In the genomic region with DNA sequence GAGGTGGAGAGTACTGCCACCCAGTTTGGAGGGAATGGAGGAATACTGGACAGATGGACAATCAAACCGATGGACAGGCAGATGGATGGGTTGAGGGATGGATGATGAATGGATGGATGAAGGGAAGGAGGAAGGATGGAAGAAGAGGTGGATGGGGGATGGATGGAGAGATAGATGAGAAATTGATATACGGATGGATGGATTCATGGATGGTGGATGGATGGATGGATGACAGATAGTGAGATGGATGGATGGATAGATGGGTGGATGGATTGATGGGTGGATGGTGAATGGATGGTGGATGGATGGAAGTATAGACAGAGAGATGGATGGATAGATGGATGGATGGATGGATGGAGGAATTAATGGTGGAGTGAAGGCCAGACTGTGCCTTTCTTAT, we compare ENCODE assay signal across 24 cellular contexts. TPM values are rescaled to one million over a fixed set of nuclear protein-coding genes. Genes with fewer than 3 reads are reported as not detected.
DNase-seq lines count a peak whose midpoint lies in the region; TF ChIP-seq lines count a peak whose summit lies in the region.
"Had no signal": no experiment of that assay in that cellular context is flagged by ENCODE, and none has a peak within 500 bp of the region (broad histone marks: within the 10 kb centered on the region; RNA-seq: fewer than 3 reads in every experiment).

No MANE protein-coding gene starts in this region.

- no peak overlapping the region for H2AK5ac ChIP-seq in mesendoderm (ENCODE audit: low read length)

- H3K56ac ChIP-seq in mesendoderm (ENCODE audit: low read length) = no peak overlapping the region

- 100% methylated on average over 1 of the region's 2 CpGs for WGBS in mesendoderm (ENCODE audit: extremely low coverage, insufficient coverage, low lambda C conversion rate)

- peaks cover 9% of the 10 kb centered on the region for H3K27me3 Mint-ChIP-seq in T-helper 2 cell treated with Interferon-gamma antibody and Interleukin-4, amounts not matched to agents 5 μg/mL and 100 μg/mL, for 36 hours (ENCODE audit: low read depth)
- H3K27me3 Mint-ChIP-seq in glutamatergic neuron (ENCODE audit: unreplicated experiment) (peaks cover 12% of the 10 kb centered on the region), type B pancreatic cell (peaks cover 14% of the 10 kb centered on the region)

- no peaks in the 10 kb centered on the region for H3K79me1 ChIP-seq in mesendoderm (ENCODE audit: low read length)

- no peak overlapping the region for H2BK15ac ChIP-seq in mesendoderm (replicated peaks; ENCODE audit: low read depth)

- H3K9me3 ChIP-seq in HEK293 (ENCODE audit: control insufficient read depth, insufficient read depth, low read depth, low read length) = no peaks in the 10 kb centered on the region

- H3K27ac Mint-ChIP-seq in T-helper 2 cell treated with Interferon-gamma antibody and Interleukin-4, amounts not matched to agents 5 μg/mL and 100 μg/mL, for 36 hours = no peak overlapping the region
- H3K27ac Mint-ChIP-seq in glutamatergic neuron (ENCODE audit: unreplicated experiment) = peak overlapping the region; percentile 59
- no peak overlapping the region for H3K27ac Mint-ChIP-seq in type B pancreatic cell
- H3K27ac Mint-ChIP-seq: CD8-positive, alpha-beta T cell had no signal

- no peak overlapping the region for H3K18ac ChIP-seq in mesendoderm (ENCODE audit: low read length)

- H3K9me3 Mint-ChIP-seq in T-helper 2 cell treated with Interferon-gamma antibody and Interleukin-4, amounts not matched to agents 5 μg/mL and 100 μg/mL, for 36 hours = peaks cover 3% of the 10 kb centered on the region
- peaks cover 8% of the 10 kb centered on the region for H3K9me3 Mint-ChIP-seq in glutamatergic neuron (ENCODE audit: unreplicated experiment)
- H3K9me3 Mint-ChIP-seq in type B pancreatic cell = no peaks in the 10 kb centered on the region
- H3K9me3 Mint-ChIP-seq: CD8-positive, alpha-beta T cell had no signal

- H3K4ac ChIP-seq in mesendoderm (ENCODE audit: low read depth, low read length) = no peak overlapping the region

- H4K8ac ChIP-seq in mesendoderm (ENCODE audit: low read depth, low read length) = no peak overlapping the region

- H3K4me1 ChIP-seq in HEK293 (ENCODE audit: control insufficient read depth, insufficient read depth, low read length) (peaks cover 6% of the 10 kb centered on the region; the same call in 1 of the 2 replicates), mesendoderm (ENCODE audit: control insufficient read depth, low read depth, low read length) (peaks cover 2% of the 10 kb centered on the region)

- H3K4me3 Mint-ChIP-seq in T-helper 2 cell treated with Interferon-gamma antibody and Interleukin-4, amounts not matched to agents 5 μg/mL and 100 μg/mL, for 36 hours = peak overlapping the region; percentile 0
- H3K4me3 Mint-ChIP-seq in glutamatergic neuron (ENCODE audit: unreplicated experiment) (no peak overlapping the region), type B pancreatic cell (peak overlapping the region; percentile 2)
- H3K4me3 Mint-ChIP-seq: CD8-positive, alpha-beta T cell had no signal

- H3K23ac ChIP-seq in mesendoderm (ENCODE audit: low read length) = no peak overlapping the region

- H3K79me2 ChIP-seq in mesendoderm (ENCODE audit: control insufficient read depth, insufficient read depth, low read length) = no peaks in the 10 kb centered on the region

- no peak overlapping the region for H3K9ac ChIP-seq in mesendoderm (ENCODE audit: low read length)

- CTCF ChIA-PET in HEK293 (lab: Yijun Ruan, JAX) = no interaction called here

- H3K36me3 Mint-ChIP-seq in T-helper 2 cell treated with Interferon-gamma antibody and Interleukin-4, amounts not matched to agents 5 μg/mL and 100 μg/mL, for 36 hours (ENCODE audit: low read depth) = peaks cover 11% of the 10 kb centered on the region
- peaks cover 4% of the 10 kb centered on the region for H3K36me3 Mint-ChIP-seq in glutamatergic neuron (ENCODE audit: unreplicated experiment)
- H3K36me3 Mint-ChIP-seq in type B pancreatic cell = no peaks in the 10 kb centered on the region

- no peak overlapping the region for H4K5ac ChIP-seq in mesendoderm (ENCODE audit: low read length)

- H3K27me3 ChIP-seq in mesendoderm (ENCODE audit: insufficient read depth, low read length, poor library complexity) = no peaks in the 10 kb centered on the region

- POLR2A ChIA-PET in HEK293 (lab: Yijun Ruan, JAX) = no interaction called here

- no peak for DNase-seq in T-helper 2 cell treated with Interferon-gamma antibody and Interleukin-4, amounts not matched to agents 5 μg/mL and 100 μg/mL, for 36 hours (ENCODE audit: low spot score)
- DNase-seq in T-helper 2 cell = no peak
- DNase-seq in glutamatergic neuron = no peak
- DNase-seq in type B pancreatic cell (ENCODE audit: extremely low spot score, unreplicated experiment) = no peak
- DNase-seq in globus pallidus (ENCODE audit: low spot score) = no peak
- DNase-seq in mesendoderm = no peak
- no peak for DNase-seq in activated CD4-positive, CD25-positive, alpha-beta regulatory T cell (lab: John Stamatoyannopoulos, UW)
- DNase-seq: 8988T; Calu3; CD8-positive, alpha-beta T cell; IMR-90; Karpas-422; NCI-H1436; NCI-H1930; NCI-H526; PC-9; SIG-M5 had no signal

- H3K36me3 ChIP-seq in HEK293 (ENCODE audit: control insufficient read depth in 2 of 2, insufficient read depth in 1 of 2, low read length in 2 of 2) (no peaks in the 10 kb centered on the region), mesendoderm (ENCODE audit: control insufficient read depth, insufficient read depth, low read length) (no peaks in the 10 kb centered on the region)

- no peak overlapping the region for H3K4me3 ChIP-seq in HEK293 (ENCODE audit: low read depth, low read length)
- H3K4me3 ChIP-seq in mesendoderm (ENCODE audit: low read length) = no peak overlapping the region
- H3K4me3 ChIP-seq: PC-9 had no signal

- H3K27ac ChIP-seq in HEK293 (ENCODE audit: extremely low read depth, low read depth, low read length) (no peak overlapping the region), mesendoderm (ENCODE audit: low read depth, low read length) (no peak overlapping the region)
- H3K27ac ChIP-seq: HL-60, PC-9, RWPE1 had no signal

- TF ChIP-seq CTCF in HEK293 (tag by site-specific recombination; IDR thresholded peaks at IDR 0.05) = no peak
- TF ChIP-seq CTCF in glutamatergic neuron (IDR thresholded peaks at IDR 0.05; ENCODE audit: partially characterized antibody, unreplicated experiment) = no peak
- TF ChIP-seq CTCF in type B pancreatic cell (conservative IDR thresholded peaks at IDR 0.05) = no peak

- H2BK5ac ChIP-seq in mesendoderm (ENCODE audit: low read length) = no peak overlapping the region

- H3K4me2 ChIP-seq in mesendoderm (ENCODE audit: low read length) = no peak overlapping the region
- H3K4me2 ChIP-seq: PC-9 had no signal

- H3K4me1 Mint-ChIP-seq in T-helper 2 cell treated with Interferon-gamma antibody and Interleukin-4, amounts not matched to agents 5 μg/mL and 100 μg/mL, for 36 hours (ENCODE audit: low read depth) = peaks cover 37% of the 10 kb centered on the region
- H3K4me1 Mint-ChIP-seq in glutamatergic neuron (ENCODE audit: low read depth, unreplicated experiment) = peaks cover 2% of the 10 kb centered on the region
- peaks cover 6% of the 10 kb centered on the region for H3K4me1 Mint-ChIP-seq in type B pancreatic cell (ENCODE audit: unreplicated experiment)

- no peak overlapping the region for H2BK120ac ChIP-seq in mesendoderm (ENCODE audit: low read depth, low read length)

TF ChIP-seq in HEK293, 187 proteins besides CTCF, POLR2A, EP300 and RAD21 (continues in another document):
- peak; percentile 95 for TF ChIP-seq ZBTB17 (tag by site-specific recombination; IDR thresholded peaks at IDR 0.05)
- peak; percentile 96 for TF ChIP-seq ZNF366 (tag by site-specific recombination; conservative IDR thresholded peaks at IDR 0.05)
- TF ChIP-seq ZNF184 (tag by site-specific recombination; IDR thresholded peaks at IDR 0.05) = no peak
- TF ChIP-seq SETDB1 (IDR thresholded peaks at IDR 0.05; ENCODE audit: insufficient read length, low read length) = no peak
- TF ChIP-seq, protein P1, sequence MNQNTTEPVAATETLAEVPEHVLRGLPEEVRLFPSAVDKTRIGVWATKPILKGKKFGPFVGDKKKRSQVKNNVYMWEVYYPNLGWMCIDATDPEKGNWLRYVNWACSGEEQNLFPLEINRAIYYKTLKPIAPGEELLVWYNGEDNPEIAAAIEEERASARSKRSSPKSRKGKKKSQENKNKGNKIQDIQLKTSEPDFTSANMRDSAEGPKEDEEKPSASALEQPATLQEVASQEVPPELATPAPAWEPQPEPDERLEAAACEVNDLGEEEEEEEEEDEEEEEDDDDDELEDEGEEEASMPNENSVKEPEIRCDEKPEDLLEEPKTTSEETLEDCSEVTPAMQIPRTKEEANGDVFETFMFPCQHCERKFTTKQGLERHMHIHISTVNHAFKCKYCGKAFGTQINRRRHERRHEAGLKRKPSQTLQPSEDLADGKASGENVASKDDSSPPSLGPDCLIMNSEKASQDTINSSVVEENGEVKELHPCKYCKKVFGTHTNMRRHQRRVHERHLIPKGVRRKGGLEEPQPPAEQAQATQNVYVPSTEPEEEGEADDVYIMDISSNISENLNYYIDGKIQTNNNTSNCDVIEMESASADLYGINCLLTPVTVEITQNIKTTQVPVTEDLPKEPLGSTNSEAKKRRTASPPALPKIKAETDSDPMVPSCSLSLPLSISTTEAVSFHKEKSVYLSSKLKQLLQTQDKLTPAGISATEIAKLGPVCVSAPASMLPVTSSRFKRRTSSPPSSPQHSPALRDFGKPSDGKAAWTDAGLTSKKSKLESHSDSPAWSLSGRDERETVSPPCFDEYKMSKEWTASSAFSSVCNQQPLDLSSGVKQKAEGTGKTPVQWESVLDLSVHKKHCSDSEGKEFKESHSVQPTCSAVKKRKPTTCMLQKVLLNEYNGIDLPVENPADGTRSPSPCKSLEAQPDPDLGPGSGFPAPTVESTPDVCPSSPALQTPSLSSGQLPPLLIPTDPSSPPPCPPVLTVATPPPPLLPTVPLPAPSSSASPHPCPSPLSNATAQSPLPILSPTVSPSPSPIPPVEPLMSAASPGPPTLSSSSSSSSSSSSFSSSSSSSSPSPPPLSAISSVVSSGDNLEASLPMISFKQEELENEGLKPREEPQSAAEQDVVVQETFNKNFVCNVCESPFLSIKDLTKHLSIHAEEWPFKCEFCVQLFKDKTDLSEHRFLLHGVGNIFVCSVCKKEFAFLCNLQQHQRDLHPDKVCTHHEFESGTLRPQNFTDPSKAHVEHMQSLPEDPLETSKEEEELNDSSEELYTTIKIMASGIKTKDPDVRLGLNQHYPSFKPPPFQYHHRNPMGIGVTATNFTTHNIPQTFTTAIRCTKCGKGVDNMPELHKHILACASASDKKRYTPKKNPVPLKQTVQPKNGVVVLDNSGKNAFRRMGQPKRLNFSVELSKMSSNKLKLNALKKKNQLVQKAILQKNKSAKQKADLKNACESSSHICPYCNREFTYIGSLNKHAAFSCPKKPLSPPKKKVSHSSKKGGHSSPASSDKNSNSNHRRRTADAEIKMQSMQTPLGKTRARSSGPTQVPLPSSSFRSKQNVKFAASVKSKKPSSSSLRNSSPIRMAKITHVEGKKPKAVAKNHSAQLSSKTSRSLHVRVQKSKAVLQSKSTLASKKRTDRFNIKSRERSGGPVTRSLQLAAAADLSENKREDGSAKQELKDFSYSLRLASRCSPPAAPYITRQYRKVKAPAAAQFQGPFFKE (tag by site-specific recombination; IDR thresholded peaks at IDR 0.05; ENCODE audit: borderline replicate concordance) = no peak

RNA-seq across cellular contexts. Expression of a gene that starts 42.6 kb away (rescaled TPM):
- total RNA-seq in glutamatergic neuron (ENCODE audit: unreplicated experiment) (8.4 TPM), type B pancreatic cell (ENCODE audit: low replicate concordance) (7.9 and 17.3 TPM in 2 replicates)
- polyA plus RNA-seq in mesendoderm (2013, experiment 1 of 2) = 0.62 TPM
- polyA plus RNA-seq in mesendoderm (2013, experiment 2 of 2) = 0.43 TPM
- total RNA-seq: HT1080, IMR-90, MCF 10A had no signal
- polyA plus RNA-seq: AG04450, BJ, IMR-90 had no signal
